ENCODE assay signal across 16 cellular contexts in the genomic region with DNA sequence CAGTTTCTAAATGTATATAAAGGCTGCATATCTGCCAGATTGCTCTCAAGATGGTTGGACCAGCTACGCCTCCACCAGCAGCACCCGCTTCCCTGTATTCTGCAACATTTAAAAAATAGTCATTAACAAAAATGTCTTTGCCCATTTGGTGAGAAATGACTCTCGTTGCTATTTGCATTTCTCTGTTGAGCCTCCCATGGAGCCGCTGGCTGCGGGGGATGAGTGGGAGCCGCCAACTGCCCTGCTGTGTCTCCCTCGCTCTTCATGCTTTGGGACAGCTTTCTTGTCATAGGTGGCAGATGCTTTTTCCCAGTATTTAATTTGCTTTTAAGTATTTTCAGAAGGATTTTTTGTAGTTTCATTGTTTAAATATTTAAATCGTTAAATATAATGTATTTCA. TPM values are rescaled to one million over a fixed set of nuclear protein-coding genes. Genes with fewer than 3 reads are reported as not detected.
DNase-seq lines count a peak whose midpoint lies in the region; ATAC-seq and TF ChIP-seq lines count a peak whose summit lies in the region.
"Had no signal": no experiment of that assay in that cellular context is flagged by ENCODE, and none has a peak within 500 bp of the region (broad histone marks: within the 10 kb centered on the region; RNA-seq: fewer than 3 reads in every experiment).

No MANE protein-coding gene starts in this region.

- peaks cover 25% of the 10 kb centered on the region for H3K4me1 Mint-ChIP-seq in activated naive CD8-positive, alpha-beta T cell (ENCODE audit: low read depth)
- H3K4me1 Mint-ChIP-seq in activated naive CD8-positive, alpha-beta T cell treated with anti-CD3 and anti-CD28 coated beads, Interleukin-2, amount 50 U/mL, for 24 hours = peaks cover 25% of the 10 kb centered on the region
- H3K4me1 Mint-ChIP-seq in activated T-helper 1 cell treated with anti-CD3 and anti-CD28 coated beads, Interleukin-12 subunit alpha, Interleukin-12 subunit beta, Interleukin-2, Interleukin-4 antibody, amounts not matched to agents 30 ng/mL and 10 ng/mL and 1 ng/mL, durations not matched to agents 14 hours and 24 hours and 36 hours (ENCODE audit: low read depth) = peaks cover 20% of the 10 kb centered on the region

- no peak overlapping the region for H3K4me3 Mint-ChIP-seq in activated naive CD8-positive, alpha-beta T cell
- no peak overlapping the region for H3K4me3 Mint-ChIP-seq in activated naive CD8-positive, alpha-beta T cell treated with anti-CD3 and anti-CD28 coated beads, Interleukin-2, amount 50 U/mL, for 24 hours
- no peak overlapping the region for H3K4me3 Mint-ChIP-seq in activated T-helper 1 cell treated with anti-CD3 and anti-CD28 coated beads, Interleukin-12 subunit alpha, Interleukin-12 subunit beta, Interleukin-2, Interleukin-4 antibody, amounts not matched to agents 30 ng/mL and 10 ng/mL and 1 ng/mL, durations not matched to agents 14 hours and 24 hours and 36 hours
- H3K4me3 Mint-ChIP-seq: HFFc6 had no signal

- H3K4me3 ChIP-seq in foreskin fibroblast (ENCODE audit: low read depth in 1 of 2, low read length in 2 of 2) = no peak overlapping the region
- H3K4me3 ChIP-seq: MG63 had no signal

- H3K36me3 Mint-ChIP-seq in activated naive CD8-positive, alpha-beta T cell = peaks cover 10% of the 10 kb centered on the region
- H3K36me3 Mint-ChIP-seq in activated naive CD8-positive, alpha-beta T cell treated with anti-CD3 and anti-CD28 coated beads, Interleukin-2, amount 50 U/mL, for 24 hours (ENCODE audit: low read depth) = peaks cover 65% of the 10 kb centered on the region
- H3K36me3 Mint-ChIP-seq in activated T-helper 1 cell treated with anti-CD3 and anti-CD28 coated beads, Interleukin-12 subunit alpha, Interleukin-12 subunit beta, Interleukin-2, Interleukin-4 antibody, amounts not matched to agents 30 ng/mL and 10 ng/mL and 1 ng/mL, durations not matched to agents 14 hours and 24 hours and 36 hours (ENCODE audit: low read depth) = peaks cover 63% of the 10 kb centered on the region

- DNase-seq in activated naive CD8-positive, alpha-beta T cell treated with anti-CD3 and anti-CD28 coated beads, Interleukin-2, amount 50 U/mL, for 24 hours = no peak
- DNase-seq in activated T-helper 1 cell treated with anti-CD3 and anti-CD28 coated beads, Interleukin-12 subunit alpha, Interleukin-12 subunit beta, Interleukin-2, Interleukin-4 antibody, amounts not matched to agents 30 ng/mL and 10 ng/mL and 1 ng/mL, durations not matched to agents 14 hours and 24 hours and 36 hours (ENCODE audit: low spot score) = no peak
- peak; percentile 49 for DNase-seq in inferior parietal cortex (ENCODE audit: extremely low spot score)
- DNase-seq in foreskin fibroblast = no peak
- DNase-seq in stimulated activated CD4-positive, alpha-beta T cell treated with anti-CD3 and anti-CD28 coated beads, Interleukin-4, amount 100 ng/mL, for 1 hour = no peak
- DNase-seq in omental fat pad (ENCODE audit: low spot score) = no peak
- DNase-seq: EL, HFFc6, Karpas-422, MG63, NCI-H1092, NCI-H146, NCI-H2081, NCI-H510A treated with DMSO at 0.1 percent for 48 hours had no signal

- no peaks in the 10 kb centered on the region for H3K27me3 Mint-ChIP-seq in activated naive CD8-positive, alpha-beta T cell
- H3K27me3 Mint-ChIP-seq in activated naive CD8-positive, alpha-beta T cell treated with anti-CD3 and anti-CD28 coated beads, Interleukin-2, amount 50 U/mL, for 24 hours = no peaks in the 10 kb centered on the region
- no peaks in the 10 kb centered on the region for H3K27me3 Mint-ChIP-seq in activated T-helper 1 cell treated with anti-CD3 and anti-CD28 coated beads, Interleukin-12 subunit alpha, Interleukin-12 subunit beta, Interleukin-2, Interleukin-4 antibody, amounts not matched to agents 30 ng/mL and 10 ng/mL and 1 ng/mL, durations not matched to agents 14 hours and 24 hours and 36 hours (ENCODE audit: insufficient read depth)

- H3K27ac Mint-ChIP-seq in activated naive CD8-positive, alpha-beta T cell = peak overlapping the region; percentile 92
- no peak overlapping the region for H3K27ac Mint-ChIP-seq in activated naive CD8-positive, alpha-beta T cell treated with anti-CD3 and anti-CD28 coated beads, Interleukin-2, amount 50 U/mL, for 24 hours
- H3K27ac Mint-ChIP-seq in activated T-helper 1 cell treated with anti-CD3 and anti-CD28 coated beads, Interleukin-12 subunit alpha, Interleukin-12 subunit beta, Interleukin-2, Interleukin-4 antibody, amounts not matched to agents 30 ng/mL and 10 ng/mL and 1 ng/mL, durations not matched to agents 14 hours and 24 hours and 36 hours = peak overlapping the region; percentile 34

- no peaks in the 10 kb centered on the region for H3K9me3 Mint-ChIP-seq in activated naive CD8-positive, alpha-beta T cell (ENCODE audit: low read depth)
- H3K9me3 Mint-ChIP-seq in activated naive CD8-positive, alpha-beta T cell treated with anti-CD3 and anti-CD28 coated beads, Interleukin-2, amount 50 U/mL, for 24 hours = no peaks in the 10 kb centered on the region
- H3K9me3 Mint-ChIP-seq in activated T-helper 1 cell treated with anti-CD3 and anti-CD28 coated beads, Interleukin-12 subunit alpha, Interleukin-12 subunit beta, Interleukin-2, Interleukin-4 antibody, amounts not matched to agents 30 ng/mL and 10 ng/mL and 1 ng/mL, durations not matched to agents 14 hours and 24 hours and 36 hours = no peaks in the 10 kb centered on the region
- H3K9me3 Mint-ChIP-seq: HFFc6 had no signal

- ATAC-seq in activated naive CD8-positive, alpha-beta T cell treated with anti-CD3 and anti-CD28 coated beads, Interleukin-2, amount 50 U/mL, for 24 hours = no peak
- ATAC-seq in omental fat pad (ENCODE audit: low FRiP score) = no peak
- ATAC-seq: Panc1 had no signal

- TF ChIP-seq CTCF in foreskin fibroblast (IDR thresholded peaks at IDR 0.05; ENCODE audit: low read depth, low read length) (no peak), omental fat pad (IDR thresholded peaks at IDR 0.05) (no peak)

- intact Hi-C loops in activated T-helper 1 cell treated with anti-CD3 and anti-CD28 coated beads, Interleukin-12 subunit alpha, Interleukin-12 subunit beta, Interleukin-2, Interleukin-4 antibody, amounts not matched to agents 30 ng/mL and 10 ng/mL and 1 ng/mL, durations not matched to agents 14 hours and 24 hours and 36 hours (cut with micrococcal nuclease) = no loop called here

RNA-seq across cellular contexts. Expression of gene DYNC1H1, which starts 54.8 kb away (rescaled TPM):
- total RNA-seq in activated T-helper 1 cell treated with anti-CD3 and anti-CD28 coated beads, Interleukin-12 subunit alpha, Interleukin-12 subunit beta, Interleukin-2, Interleukin-4 antibody, amounts not matched to agents 30 ng/mL and 10 ng/mL and 1 ng/mL, durations not matched to agents 14 hours and 24 hours and 36 hours = 241 and 254 TPM in 2 replicates
- total RNA-seq in omental fat pad = 100 to 1,000 TPM; 440 to 541 (median 495) TPM
